ENCODE assay signal across 8 cellular contexts in genomic region chr11:9462172-9462799, GRCh38. TPM values are rescaled to one million over a fixed set of nuclear protein-coding genes. Genes with fewer than 3 reads are reported as not detected.
DNase-seq lines count a peak whose midpoint lies in the region; ATAC-seq, FAIRE-seq and TF ChIP-seq lines count a peak whose summit lies in the region.

No MANE protein-coding gene starts in this region.

- intact Hi-C loops in activated T-helper 1 cell treated with anti-CD3 and anti-CD28 coated beads, Interleukin-12 subunit alpha, Interleukin-12 subunit beta, Interleukin-2, Interleukin-4 antibody, amounts not matched to agents 30 ng/mL and 10 ng/mL and 1 ng/mL, durations not matched to agents 14 hours and 24 hours and 36 hours (cut with micrococcal nuclease), result loop anchor here (5.0 kb wide), 6 partner anchors 250 to 860 kb away; partner anchors contain the start of genes ADM and NRIP3

- peaks cover 5% of the 10 kb centered on the region; the same call in 1 of the 2 replicates for H3K27me3 Mint-ChIP-seq in HFFc6 (ENCODE audit: insufficient read depth)
- no peaks in the 10 kb centered on the region for H3K27me3 Mint-ChIP-seq in activated T-helper 1 cell treated with anti-CD3 and anti-CD28 coated beads, Interleukin-12 subunit alpha, Interleukin-12 subunit beta, Interleukin-2, Interleukin-4 antibody, amounts not matched to agents 30 ng/mL and 10 ng/mL and 1 ng/mL, durations not matched to agents 14 hours and 24 hours and 36 hours (ENCODE audit: insufficient read depth)
- no peaks in the 10 kb centered on the region for H3K27me3 Mint-ChIP-seq in stimulated activated naive CD8-positive, alpha-beta T cell treated with anti-CD3 and anti-CD28 coated beads, Interleukin-15, amount 100 ng/mL, for 72 hours

- no peak for FAIRE-seq in frontal cortex (lab: Jason Lieb, UNC)

- H3K4me3 Mint-ChIP-seq in HFFc6, result peak overlapping the region; percentile 91
- peak overlapping the region; percentile 98 for H3K4me3 Mint-ChIP-seq in activated T-helper 1 cell treated with anti-CD3 and anti-CD28 coated beads, Interleukin-12 subunit alpha, Interleukin-12 subunit beta, Interleukin-2, Interleukin-4 antibody, amounts not matched to agents 30 ng/mL and 10 ng/mL and 1 ng/mL, durations not matched to agents 14 hours and 24 hours and 36 hours
- H3K4me3 Mint-ChIP-seq in stimulated activated naive CD8-positive, alpha-beta T cell treated with anti-CD3 and anti-CD28 coated beads, Interleukin-15, amount 100 ng/mL, for 72 hours, result peak overlapping the region; percentile 76 to 99

- peaks cover 30% of the 10 kb centered on the region for H3K4me1 Mint-ChIP-seq in HFFc6 (ENCODE audit: low read depth)
- peaks cover 27% of the 10 kb centered on the region for H3K4me1 Mint-ChIP-seq in activated T-helper 1 cell treated with anti-CD3 and anti-CD28 coated beads, Interleukin-12 subunit alpha, Interleukin-12 subunit beta, Interleukin-2, Interleukin-4 antibody, amounts not matched to agents 30 ng/mL and 10 ng/mL and 1 ng/mL, durations not matched to agents 14 hours and 24 hours and 36 hours (ENCODE audit: low read depth)
- H3K4me1 Mint-ChIP-seq in stimulated activated naive CD8-positive, alpha-beta T cell treated with anti-CD3 and anti-CD28 coated beads, Interleukin-15, amount 100 ng/mL, for 72 hours, result peaks cover 24% of the 10 kb centered on the region

- H3K9me3 Mint-ChIP-seq in HFFc6, result peaks cover 10% of the 10 kb centered on the region
- H3K9me3 Mint-ChIP-seq in activated T-helper 1 cell treated with anti-CD3 and anti-CD28 coated beads, Interleukin-12 subunit alpha, Interleukin-12 subunit beta, Interleukin-2, Interleukin-4 antibody, amounts not matched to agents 30 ng/mL and 10 ng/mL and 1 ng/mL, durations not matched to agents 14 hours and 24 hours and 36 hours, result no peaks in the 10 kb centered on the region
- H3K9me3 Mint-ChIP-seq in stimulated activated naive CD8-positive, alpha-beta T cell treated with anti-CD3 and anti-CD28 coated beads, Interleukin-15, amount 100 ng/mL, for 72 hours, result no peaks in the 10 kb centered on the region

- DNase-seq in HFFc6 (peak; percentile 3), frontal cortex (ENCODE audit: low spot score in 2 of 2) (no peak), NAMALWA (ENCODE audit: low spot score) (no peak)
- DNase-seq in activated T-helper 1 cell treated with anti-CD3 and anti-CD28 coated beads, Interleukin-12 subunit alpha, Interleukin-12 subunit beta, Interleukin-2, Interleukin-4 antibody, amounts not matched to agents 30 ng/mL and 10 ng/mL and 1 ng/mL, durations not matched to agents 14 hours and 24 hours and 36 hours (ENCODE audit: low spot score), result no peak
- no peak for DNase-seq in stimulated activated naive CD8-positive, alpha-beta T cell treated with anti-CD3 and anti-CD28 coated beads, Interleukin-15, amount 100 ng/mL, for 72 hours
- no peak for DNase-seq in activated CD8-positive, alpha-beta memory T cell treated with anti-CD3 and anti-CD28 coated beads, Interleukin-2, amount 50 U/mL, for 4 hours

- peak overlapping the region; percentile 81 for H3K4me3 ChIP-seq in iPS-11a (ENCODE audit: low read depth, low read length)

- no peak for ATAC-seq in stimulated activated naive CD8-positive, alpha-beta T cell treated with anti-CD3 and anti-CD28 coated beads, Interleukin-15, amount 100 ng/mL, for 72 hours
- ATAC-seq in GM19035 (IDR thresholded peaks at IDR 0.05; ENCODE audit: unreplicated experiment), result no peak

- peaks cover 20% of the 10 kb centered on the region for H3K36me3 Mint-ChIP-seq in HFFc6 (ENCODE audit: low read depth)
- peaks cover 14% of the 10 kb centered on the region for H3K36me3 Mint-ChIP-seq in activated T-helper 1 cell treated with anti-CD3 and anti-CD28 coated beads, Interleukin-12 subunit alpha, Interleukin-12 subunit beta, Interleukin-2, Interleukin-4 antibody, amounts not matched to agents 30 ng/mL and 10 ng/mL and 1 ng/mL, durations not matched to agents 14 hours and 24 hours and 36 hours (ENCODE audit: low read depth)

- no peak for TF ChIP-seq CTCF in HFFc6 (IDR thresholded peaks at IDR 0.05)

- H3K27ac Mint-ChIP-seq in HFFc6, result peak overlapping the region; percentile 99
- peak overlapping the region; percentile 88 for H3K27ac Mint-ChIP-seq in activated T-helper 1 cell treated with anti-CD3 and anti-CD28 coated beads, Interleukin-12 subunit alpha, Interleukin-12 subunit beta, Interleukin-2, Interleukin-4 antibody, amounts not matched to agents 30 ng/mL and 10 ng/mL and 1 ng/mL, durations not matched to agents 14 hours and 24 hours and 36 hours
- peak overlapping the region; percentile 72 to 95 for H3K27ac Mint-ChIP-seq in stimulated activated naive CD8-positive, alpha-beta T cell treated with anti-CD3 and anti-CD28 coated beads, Interleukin-15, amount 100 ng/mL, for 72 hours

RNA-seq across cellular contexts. Expression of gene ZNF143, which starts 1.5 kb away (rescaled TPM):
- total RNA-seq in HFFc6 (2021; fragmentation: NEBNext Ultra II Directional; extraction: Animal tissue kit (Norgen Biotek cat#: 25700)), result 10 to 100 TPM; 17.5 to 23.0 (median 20.7) TPM
- total RNA-seq in activated T-helper 1 cell treated with anti-CD3 and anti-CD28 coated beads, Interleukin-12 subunit alpha, Interleukin-12 subunit beta, Interleukin-2, Interleukin-4 antibody, amounts not matched to agents 30 ng/mL and 10 ng/mL and 1 ng/mL, durations not matched to agents 14 hours and 24 hours and 36 hours, result 30.3 and 30.7 TPM in 2 replicates
- 23.6 TPM for total RNA-seq in frontal cortex
